8 cellular contexts compared by ENCODE assay signal in genomic region chr3:32467333-32468070, GRCh38. TPM values are rescaled to one million over a fixed set of nuclear protein-coding genes. Genes with fewer than 3 reads are reported as not detected.
DNase-seq lines count a peak whose midpoint lies in the region; ATAC-seq and TF ChIP-seq lines count a peak whose summit lies in the region.

No MANE protein-coding gene starts in this region.

- peak; percentile 61 for ATAC-seq in GM19372 (IDR thresholded peaks at IDR 0.05; ENCODE audit: low read depth, unreplicated experiment)
- ATAC-seq in HG03571 (IDR thresholded peaks at IDR 0.05; ENCODE audit: unreplicated experiment): peak; percentile 48
- ATAC-seq in stimulated activated naive CD8-positive, alpha-beta T cell treated with anti-CD3 and anti-CD28 coated beads, Interleukin-15, amount 100 ng/mL, for 72 hours: peak; percentile 79

- intact Hi-C loops in CD14-positive monocyte (cut with micrococcal nuclease): loop anchor here (2.0 to 5.0 kb wide), 3 partner anchors 90 to 170 kb away; no protein-coding TSS in a partner anchor

- H3K27ac Mint-ChIP-seq in CD14-positive monocyte: peak overlapping the region in 4 of 7 donors; percentile 3 to 44 (median 24)
- no peak overlapping the region for H3K27ac Mint-ChIP-seq in neural crest cell (ENCODE audit: unreplicated experiment)
- H3K27ac Mint-ChIP-seq in stimulated activated naive CD8-positive, alpha-beta T cell treated with anti-CD3 and anti-CD28 coated beads, Interleukin-15, amount 100 ng/mL, for 72 hours: peak overlapping the region in 1 of 2 donors; percentile 38

- H3K4me3 Mint-ChIP-seq in CD14-positive monocyte (peak overlapping the region; percentile 69 to 79), neural crest cell (no peak overlapping the region)
- H3K4me3 Mint-ChIP-seq in stimulated activated naive CD8-positive, alpha-beta T cell treated with anti-CD3 and anti-CD28 coated beads, Interleukin-15, amount 100 ng/mL, for 72 hours: peak overlapping the region; percentile 25 to 62

- H3K9me3 Mint-ChIP-seq in CD14-positive monocyte: peaks cover 0 to 3% (median 0%) of the 10 kb centered on the region in 7 donors
- no peaks in the 10 kb centered on the region for H3K9me3 Mint-ChIP-seq in neural crest cell
- H3K9me3 Mint-ChIP-seq in stimulated activated naive CD8-positive, alpha-beta T cell treated with anti-CD3 and anti-CD28 coated beads, Interleukin-15, amount 100 ng/mL, for 72 hours: no peaks in the 10 kb centered on the region

- peak; percentile 99 for TF ChIP-seq CTCF in CD14-positive monocyte (IDR thresholded peaks at IDR 0.05)
- peak; percentile 75 for TF ChIP-seq CTCF in fibroblast of the aortic adventitia (IDR thresholded peaks at IDR 0.05; ENCODE audit: insufficient read depth, low read length)
- TF ChIP-seq CTCF in neural crest cell (conservative IDR thresholded peaks at IDR 0.05): peak; percentile 99

- peak overlapping the region; percentile 9 for H3K4me3 ChIP-seq in fibroblast of the aortic adventitia (ENCODE audit: low read depth, low read length)

- H3K4me1 Mint-ChIP-seq in CD14-positive monocyte (peaks cover 46% of the 10 kb centered on the region), neural crest cell (no peaks in the 10 kb centered on the region)
- H3K4me1 Mint-ChIP-seq in stimulated activated naive CD8-positive, alpha-beta T cell treated with anti-CD3 and anti-CD28 coated beads, Interleukin-15, amount 100 ng/mL, for 72 hours: peaks cover 59% of the 10 kb centered on the region

- DNase-seq in CD14-positive monocyte (ENCODE audit: low spot score) (peak; percentile 61), OCI-M1 (lab: John Stamatoyannopoulos, UW) (peak; percentile 78), fibroblast of the aortic adventitia (ENCODE audit: low read depth) (peak; percentile 59), neural crest cell (ENCODE audit: low read depth, low spot score) (peak; percentile 85)
- DNase-seq in activated T-helper 1 cell treated with anti-CD3 and anti-CD28 coated beads, Interleukin-2, amount 50 U/mL, for 16 hours (ENCODE audit: low read depth in 1 of 2, low spot score in 1 of 2): peak; percentile 59 to 68
- peak; percentile 74 to 82 for DNase-seq in stimulated activated naive CD8-positive, alpha-beta T cell treated with anti-CD3 and anti-CD28 coated beads, Interleukin-15, amount 100 ng/mL, for 72 hours

- peaks cover 30 to 45% of the 10 kb centered on the region in 2 donors for H3K36me3 Mint-ChIP-seq in CD14-positive monocyte
- peaks cover 22% of the 10 kb centered on the region for H3K36me3 Mint-ChIP-seq in neural crest cell (ENCODE audit: low read depth)

- H3K27me3 Mint-ChIP-seq in CD14-positive monocyte (ENCODE audit: low read depth in 3 of 3): peaks cover 0 to 1% (median 0%) of the 10 kb centered on the region in 3 donors
- no peaks in the 10 kb centered on the region for H3K27me3 Mint-ChIP-seq in neural crest cell (ENCODE audit: low read depth)
- H3K27me3 Mint-ChIP-seq in stimulated activated naive CD8-positive, alpha-beta T cell treated with anti-CD3 and anti-CD28 coated beads, Interleukin-15, amount 100 ng/mL, for 72 hours: no peaks in the 10 kb centered on the region

RNA-seq across cellular contexts. Expression of gene CMTM6, which starts 35.1 kb away (rescaled TPM):
- 100 to 1,000 TPM; 190 to 210 TPM for polyA plus RNA-seq in CD14-positive monocyte
- total RNA-seq in fibroblast of the aortic adventitia (ENCODE audit: low replicate concordance) (43.1 and 81.4 TPM in 2 replicates), neural crest cell (32.6 and 33.7 TPM in 2 replicates)

Comparison
In these comparisons a context has a peak if more than half of its experiments do, and no peak if none do; other contexts are left out.
1. Peak in every context shown above with its lines: DNase-seq, ATAC-seq and H3K4me3 ChIP-seq.